Comparison of ENCODE assay signal across 8 cellular contexts in genomic region chr6:24522090-24522820, GRCh38. TPM values are rescaled to one million over a fixed set of nuclear protein-coding genes. Genes with fewer than 3 reads are reported as not detected.
DNase-seq lines count a peak whose midpoint lies in the region; ATAC-seq and TF ChIP-seq lines count a peak whose summit lies in the region.

No MANE protein-coding gene starts in this region.

- peaks cover 18% of the 10 kb centered on the region for H3K4me1 ChIP-seq in DND-41 (ENCODE audit: insufficient read depth, low read length)
- H3K4me1 ChIP-seq in GM23338 (ENCODE audit: insufficient read depth) = no peaks in the 10 kb centered on the region
- no peaks in the 10 kb centered on the region for H3K4me1 ChIP-seq in effector memory CD4-positive, alpha-beta T cell (ENCODE audit: control insufficient read depth, insufficient read depth, low read length, poor library complexity, severe bottlenecking)

- peak overlapping the region; percentile 86 for H3K27ac ChIP-seq in DND-41 (ENCODE audit: low read length)
- H3K27ac ChIP-seq in GM23338 (ENCODE audit: low read depth) = no peak overlapping the region
- H3K27ac ChIP-seq in effector memory CD4-positive, alpha-beta T cell (ENCODE audit: insufficient read depth, low read length, poor library complexity, severe bottlenecking) = no peak overlapping the region

- H3K4me2 ChIP-seq in DND-41 (ENCODE audit: insufficient read depth, low read length) (peak overlapping the region; percentile 54), GM23338 (no peak overlapping the region)

- H3K4me3 Mint-ChIP-seq in GM23338 = no peak overlapping the region
- H3K4me3 Mint-ChIP-seq in activated T-helper 17 cell treated with anti-CD3 and anti-CD28 coated beads, Interleukin-2, amount 50 U/mL, for 72 hours = no peak overlapping the region

- no peaks in the 10 kb centered on the region for H3K9me2 ChIP-seq in GM23338 (ENCODE audit: insufficient read depth)

- no peaks in the 10 kb centered on the region for H3K36me3 Mint-ChIP-seq in GM23338 (ENCODE audit: low read depth)
- H3K36me3 Mint-ChIP-seq in activated T-helper 17 cell treated with anti-CD3 and anti-CD28 coated beads, Interleukin-2, amount 50 U/mL, for 72 hours (ENCODE audit: low read depth) = no peaks in the 10 kb centered on the region

- H3F3A ChIP-seq in GM23338 (replicated peaks; ENCODE audit: low read depth) = no peaks in the 10 kb centered on the region

- peak overlapping the region in 1 of 2 experiments; percentile 30; a peak in 1 of 4 replicates for H3K4me3 ChIP-seq in DND-41 (ENCODE audit: low read depth in 1 of 2, low read length in 2 of 2)
- H3K4me3 ChIP-seq in GM23338 = no peak overlapping the region
- no peak overlapping the region for H3K4me3 ChIP-seq in epithelial cell of esophagus (ENCODE audit: low read length)
- H3K4me3 ChIP-seq in effector memory CD4-positive, alpha-beta T cell (ENCODE audit: insufficient read depth, low read depth, low read length, poor library complexity, severe bottlenecking) = no peak overlapping the region

- H3K27me3 Mint-ChIP-seq in GM23338 (ENCODE audit: insufficient read depth, low read depth, poor library complexity) = peaks cover 1% of the 10 kb centered on the region
- no peaks in the 10 kb centered on the region for H3K27me3 Mint-ChIP-seq in activated T-helper 17 cell treated with anti-CD3 and anti-CD28 coated beads, Interleukin-2, amount 50 U/mL, for 72 hours

- no peak overlapping the region for H3K27ac Mint-ChIP-seq in GM23338
- H3K27ac Mint-ChIP-seq in activated T-helper 17 cell treated with anti-CD3 and anti-CD28 coated beads, Interleukin-2, amount 50 U/mL, for 72 hours = no peak overlapping the region

- H3K9me3 ChIP-seq in DND-41 (ENCODE audit: insufficient read depth, low read length, severe bottlenecking) = no peaks in the 10 kb centered on the region
- H3K9me3 ChIP-seq in effector memory CD4-positive, alpha-beta T cell (ENCODE audit: control insufficient read depth, low read length) = no peaks in the 10 kb centered on the region

- ATAC-seq in DND-41 (ENCODE audit: insufficient read depth, low read depth) (peak; percentile 88), GM23338 (no peak), GM21515 (IDR thresholded peaks at IDR 0.05; ENCODE audit: unreplicated experiment) (no peak)
- ATAC-seq in activated T-helper 17 cell treated with anti-CD3 and anti-CD28 coated beads, Interleukin-2, amount 50 U/mL, for 72 hours (replicated peaks) = no peak

- H4K20me1 ChIP-seq in DND-41 (ENCODE audit: insufficient read depth, low read length) (no peaks in the 10 kb centered on the region), GM23338 (replicated peaks; ENCODE audit: insufficient read depth) (no peaks in the 10 kb centered on the region)

- TF ChIP-seq CTCF in DND-41 (IDR thresholded peaks at IDR 0.05; ENCODE audit: borderline replicate concordance, extremely low read depth, low read length, poor library complexity, severe bottlenecking) (no peak), GM23338 (conservative IDR thresholded peaks at IDR 0.05; ENCODE audit: low read depth in 2 of 2) (no peak), epithelial cell of esophagus (IDR thresholded peaks at IDR 0.05; ENCODE audit: insufficient read depth, low read depth, low read length, missing control alignments) (no peak)

- H3K9ac ChIP-seq in DND-41 (ENCODE audit: low read depth, low read length) = peak overlapping the region; percentile 38; the same call in 1 of the 2 replicates

- H3K27me3 ChIP-seq in DND-41 (ENCODE audit: insufficient read depth, low read length, poor library complexity) = no peaks in the 10 kb centered on the region
- no peaks in the 10 kb centered on the region for H3K27me3 ChIP-seq in GM23338 (ENCODE audit: insufficient read depth)
- no peaks in the 10 kb centered on the region for H3K27me3 ChIP-seq in effector memory CD4-positive, alpha-beta T cell (replicated peaks; ENCODE audit: control insufficient read depth, insufficient read depth, low read length, poor library complexity, severe bottlenecking)

- H3K79me2 ChIP-seq in DND-41 (ENCODE audit: insufficient read depth, low read length) (no peaks in the 10 kb centered on the region), GM23338 (replicated peaks; ENCODE audit: insufficient read depth) (no peaks in the 10 kb centered on the region)

- DNase-seq in DND-41 (peak; percentile 69), GM23338 (ENCODE audit: low spot score) (peak; percentile 11), NCI-H146 treated with DMSO at 0.1 percent for 48 hours (lab: John Stamatoyannopoulos, UW; ENCODE audit: unreplicated experiment) (peak; percentile 84), epithelial cell of esophagus (ENCODE audit: low read depth) (peak; percentile 6), NCI-H524 treated with DMSO at 0.1 percent for 48 hours (lab: John Stamatoyannopoulos, UW) (no peak)
- no peak for DNase-seq in effector memory CD4-positive, alpha-beta T cell

- H2AFZ ChIP-seq in DND-41 (ENCODE audit: low read depth, low read length) (peak overlapping the region; percentile 58; the same call in 1 of the 2 replicates), GM23338 (no peak overlapping the region)

- no peaks in the 10 kb centered on the region for H3K4me1 Mint-ChIP-seq in GM23338
- no peaks in the 10 kb centered on the region for H3K4me1 Mint-ChIP-seq in activated T-helper 17 cell treated with anti-CD3 and anti-CD28 coated beads, Interleukin-2, amount 50 U/mL, for 72 hours

- no peaks in the 10 kb centered on the region for H3K9me3 Mint-ChIP-seq in GM23338
- H3K9me3 Mint-ChIP-seq in activated T-helper 17 cell treated with anti-CD3 and anti-CD28 coated beads, Interleukin-2, amount 50 U/mL, for 72 hours = no peaks in the 10 kb centered on the region

- peaks cover 28% of the 10 kb centered on the region for H3K36me3 ChIP-seq in DND-41 (ENCODE audit: insufficient read depth, low read length)
- no peaks in the 10 kb centered on the region for H3K36me3 ChIP-seq in GM23338 (ENCODE audit: insufficient read depth)
- no peaks in the 10 kb centered on the region for H3K36me3 ChIP-seq in effector memory CD4-positive, alpha-beta T cell (ENCODE audit: control insufficient read depth, insufficient read depth, low read length)

TF ChIP-seq in GM23338, 12 proteins besides CTCF, POLR2A, EP300 and RAD21 (continues in another document):
- no peak for TF ChIP-seq ZNF331 (CRISPR knock-in tag; IDR thresholded peaks at IDR 0.05; ENCODE audit: low read depth)
- no peak for TF ChIP-seq CREB1 (CRISPR knock-in tag; IDR thresholded peaks at IDR 0.05; ENCODE audit: low read depth)
- TF ChIP-seq ZNF114 (CRISPR knock-in tag; IDR thresholded peaks at IDR 0.05) = no peak
- no peak for TF ChIP-seq EZH2phosphoT487 (IDR thresholded peaks at IDR 0.05; ENCODE audit: unreplicated experiment)
- TF ChIP-seq NANOG (IDR thresholded peaks at IDR 0.05; ENCODE audit: borderline replicate concordance) = no peak
- TF ChIP-seq ETS1 (IDR thresholded peaks at IDR 0.05) = no peak
- TF ChIP-seq JUNB (IDR thresholded peaks at IDR 0.05; ENCODE audit: unreplicated experiment) = no peak
- no peak for TF ChIP-seq STAT1 (IDR thresholded peaks at IDR 0.05; ENCODE audit: unreplicated experiment)
- no peak for TF ChIP-seq REST (IDR thresholded peaks at IDR 0.05; ENCODE audit: unreplicated experiment)
- TF ChIP-seq POLR2AphosphoS5 (IDR thresholded peaks at IDR 0.05; ENCODE audit: low read depth) = no peak

RNA-seq across cellular contexts. Expression of gene ALDH5A1, which starts 27.5 kb away (rescaled TPM):
- total RNA-seq in GM23338 (2014; rRNA removed; shearing (Covaris generic)) = 4.6 and 5.2 TPM in 2 replicates
- 2.7 and 3.1 TPM in 2 replicates for polyA plus RNA-seq in GM23338 (2016; fragmentation: Nextera tagmentation; extraction: Ambion mirVana)
- 1 to 10 TPM; 4.5 to 6.4 TPM for total RNA-seq in activated T-helper 17 cell treated with anti-CD3 and anti-CD28 coated beads, Interleukin-2, amount 50 U/mL, for 72 hours

RNA-seq across cellular contexts. Expression of gene GPLD1, which starts 32.9 kb away (rescaled TPM):
- 11.1 and 15.3 TPM in 2 replicates for total RNA-seq in GM23338 (2014; rRNA removed; shearing (Covaris generic))
- polyA plus RNA-seq in GM23338 (2016; fragmentation: Nextera tagmentation; extraction: Ambion mirVana) = 3.4 and 3.8 TPM in 2 replicates
- total RNA-seq in activated T-helper 17 cell treated with anti-CD3 and anti-CD28 coated beads, Interleukin-2, amount 50 U/mL, for 72 hours = under 1 TPM; 0.73 to 0.79 TPM

Comparison
In these comparisons a context has a peak if more than half of its experiments do, and no peak if none do; other contexts are left out.
1. DNase-seq: peak in DND-41 (single experiment), GM23338 (single experiment), NCI-H146 treated with DMSO at 0.1 percent for 48 hours (single experiment) and epithelial cell of esophagus (single experiment); none in effector memory CD4-positive, alpha-beta T cell (0 of 3) and NCI-H524 treated with DMSO at 0.1 percent for 48 hours (single experiment).